9 cellular contexts compared by ENCODE assay signal in genomic region chr1:90579212-90579802, GRCh38.
DNase-seq lines count a peak whose midpoint lies in the region; ATAC-seq and TF ChIP-seq lines count a peak whose summit lies in the region.
"Had no signal": no experiment of that assay in that cellular context is flagged by ENCODE, and none has a peak within 500 bp of the region (broad histone marks: within the 10 kb centered on the region; RNA-seq: fewer than 3 reads in every experiment).

No MANE protein-coding gene starts in this region.

- H2AFZ ChIP-seq in DND-41 (ENCODE audit: low read depth, low read length) (no peak overlapping the region; the same call in 1 of the 2 replicates), Loucy (ENCODE audit: low read length) (no peak overlapping the region), parathyroid adenoma (no peak overlapping the region)

- H3K9ac ChIP-seq in DND-41 (ENCODE audit: low read depth, low read length) (no peak overlapping the region), Loucy (ENCODE audit: low read depth, low read length, poor library complexity, severe bottlenecking) (no peak overlapping the region), parathyroid adenoma (no peak overlapping the region)

- H3K4me1 ChIP-seq in DND-41 (ENCODE audit: insufficient read depth, low read length), result peaks cover 31% of the 10 kb centered on the region
- H3K4me1 ChIP-seq in Loucy (ENCODE audit: insufficient read depth, low read length, poor library complexity, severe bottlenecking), result no peaks in the 10 kb centered on the region
- no peaks in the 10 kb centered on the region for H3K4me1 ChIP-seq in parathyroid adenoma

- H3K27me3 ChIP-seq in DND-41 (ENCODE audit: insufficient read depth, low read length, poor library complexity), result no peaks in the 10 kb centered on the region
- H3K27me3 ChIP-seq in Loucy (ENCODE audit: insufficient read depth, low read length, poor library complexity, severe bottlenecking), result no peaks in the 10 kb centered on the region
- H3K27me3 ChIP-seq in parathyroid adenoma (ENCODE audit: control insufficient read depth, insufficient read depth, low read length), result no peaks in the 10 kb centered on the region

- H3K9me3 ChIP-seq in DND-41 (ENCODE audit: insufficient read depth, low read length, severe bottlenecking) (peaks cover 3% of the 10 kb centered on the region), Loucy (ENCODE audit: insufficient read depth, low read depth, low read length) (no peaks in the 10 kb centered on the region), parathyroid adenoma (ENCODE audit: control insufficient read depth, low read length) (no peaks in the 10 kb centered on the region)

- H3K9me2 ChIP-seq in Loucy (replicated peaks; ENCODE audit: low read depth, low read length), result no peaks in the 10 kb centered on the region

- ATAC-seq in DND-41 (ENCODE audit: insufficient read depth, low read depth), result peak; percentile 85
- ATAC-seq in GM21737 (IDR thresholded peaks at IDR 0.05; ENCODE audit: unreplicated experiment), result peak; percentile 70
- no peak for ATAC-seq in HG02759 (IDR thresholded peaks at IDR 0.05; ENCODE audit: unreplicated experiment)
- no peak for ATAC-seq in HG03045 (IDR thresholded peaks at IDR 0.05; ENCODE audit: unreplicated experiment)

- H3K4me2 ChIP-seq in DND-41 (ENCODE audit: insufficient read depth, low read length) (no peak overlapping the region), Loucy (ENCODE audit: low read depth, low read length, poor library complexity, severe bottlenecking) (no peak overlapping the region), parathyroid adenoma (ENCODE audit: low read length) (no peak overlapping the region)

- DNase-seq in DND-41 (peak; percentile 33), SHP77 treated with DMSO at 0.1 percent for 48 hours (lab: John Stamatoyannopoulos, UW) (peak; percentile 23), fibroblast of gingiva (ENCODE audit: low read depth) (peak; percentile 3)

- H3K4me3 ChIP-seq in DND-41 (ENCODE audit: low read depth in 1 of 2, low read length in 2 of 2), result no peak overlapping the region
- H3K4me3 ChIP-seq in Loucy (ENCODE audit: low read length, poor library complexity, severe bottlenecking), result no peak overlapping the region
- no peak overlapping the region for H3K4me3 ChIP-seq in parathyroid adenoma (ENCODE audit: low read depth, low read length)
- H3K4me3 ChIP-seq: skin epidermis had no signal

- peak overlapping the region; percentile 55 for H3K27ac ChIP-seq in DND-41 (ENCODE audit: low read length)
- H3K27ac ChIP-seq in parathyroid adenoma, result no peak overlapping the region
- H3K27ac ChIP-seq: skin epidermis had no signal

- no peaks in the 10 kb centered on the region for H3F3A ChIP-seq in Loucy (ENCODE audit: low read depth)

- H3K79me2 ChIP-seq in DND-41 (ENCODE audit: insufficient read depth, low read length) (no peaks in the 10 kb centered on the region), Loucy (ENCODE audit: insufficient read depth, low read length) (no peaks in the 10 kb centered on the region), parathyroid adenoma (no peaks in the 10 kb centered on the region)

- TF ChIP-seq CTCF in DND-41 (IDR thresholded peaks at IDR 0.05; ENCODE audit: borderline replicate concordance, extremely low read depth, low read length, poor library complexity, severe bottlenecking) (peak; percentile 82), Loucy (conservative IDR thresholded peaks at IDR 0.05; ENCODE audit: low read length) (peak; percentile 83), parathyroid adenoma (IDR thresholded peaks at IDR 0.05) (peak; percentile 37)

- no peaks in the 10 kb centered on the region for H3K36me3 ChIP-seq in DND-41 (ENCODE audit: insufficient read depth, low read length)
- H3K36me3 ChIP-seq in Loucy (ENCODE audit: insufficient read depth, low read length), result no peaks in the 10 kb centered on the region
- H3K36me3 ChIP-seq in parathyroid adenoma (ENCODE audit: control insufficient read depth, insufficient read depth, low read length), result no peaks in the 10 kb centered on the region

- H4K20me1 ChIP-seq in DND-41 (ENCODE audit: insufficient read depth, low read length) (no peaks in the 10 kb centered on the region), Loucy (ENCODE audit: insufficient read depth, low read length, poor library complexity, severe bottlenecking) (no peaks in the 10 kb centered on the region)

Comparison
In these comparisons a context has a peak if more than half of its experiments do, and no peak if none do; other contexts are left out.
1. ATAC-seq: peak in DND-41 (single experiment) and GM21737 (single experiment); none in HG02759 (single experiment) and HG03045 (single experiment).
2. Peak in every context shown above with its lines, with median percentiles within 50 percentile points of each other: DNase-seq and CTCF ChIP-seq.